8 cellular contexts compared by ENCODE assay signal in genomic region chr19:17860331-17860992, GRCh38. TPM values are rescaled to one million over a fixed set of nuclear protein-coding genes. Genes with fewer than 3 reads are reported as not detected.
DNase-seq lines count a peak whose midpoint lies in the region; ATAC-seq, FAIRE-seq and TF ChIP-seq lines count a peak whose summit lies in the region.

No MANE protein-coding gene starts in this region.

- peaks cover 17% of the 10 kb centered on the region for H3K4me1 ChIP-seq in adipocyte (ENCODE audit: control insufficient read depth, insufficient read depth, low read length)
- H3K4me1 ChIP-seq in left lung, result peaks cover 11 to 49% of the 10 kb centered on the region in 2 donors
- peaks cover 0 to 24% (median 16%) of the 10 kb centered on the region in 4 donors for H3K4me1 ChIP-seq in tibial nerve

- peaks cover 38% of the 10 kb centered on the region for H3K36me3 Mint-ChIP-seq in activated naive CD4-positive, alpha-beta T cell treated with anti-CD3 and anti-CD28 coated beads, Interleukin-2, amount 10 ng/mL, durations not matched to agents 7 days and 5 days

- TF ChIP-seq EP300 in tibial nerve (IDR thresholded peaks at IDR 0.05), result no peak

- CTCF ChIA-PET in activated naive CD4-positive, alpha-beta T cell treated with anti-CD3 and anti-CD28 coated beads, Interleukin-2, amount 10 ng/mL, durations not matched to agents 7 days and 5 days (lab: Charles Lee), result interaction anchor here (1.6 to 3.8 kb wide), 4 partner anchors 11 to 140 kb away, joined by 3 to 101 read pairs (median 14); partner anchors contain the start of genes CCDC124 and SLC5A5

- FAIRE-seq in HTR-8/SVneo (lab: Jason Lieb, UNC), result no peak

- H3K36me3 ChIP-seq in adipocyte (ENCODE audit: control insufficient read depth, insufficient read depth, low read length, severe bottlenecking) (peaks cover 42% of the 10 kb centered on the region), left lung (peaks cover 9 to 42% of the 10 kb centered on the region in 2 donors), tibial nerve (peaks cover 9 to 47% (median 24%) of the 10 kb centered on the region in 3 donors)

- intact Hi-C loops in left lung (cut with DNase I), result loop anchor here in 1 of 2 donors (10.0 kb wide), 2 partner anchors 64 to 134 kb away; no protein-coding TSS in a partner anchor

- H3K9me3 ChIP-seq in adipocyte (ENCODE audit: control insufficient read depth, low read length) (no peaks in the 10 kb centered on the region), left lung (no peaks in the 10 kb centered on the region), tibial nerve (no peaks in the 10 kb centered on the region)

- peaks cover 32% of the 10 kb centered on the region for H3K4me1 Mint-ChIP-seq in activated naive CD4-positive, alpha-beta T cell treated with anti-CD3 and anti-CD28 coated beads, Interleukin-2, amount 10 ng/mL, durations not matched to agents 7 days and 5 days

- H3K4me3 Mint-ChIP-seq in activated naive CD4-positive, alpha-beta T cell treated with anti-CD3 and anti-CD28 coated beads, Interleukin-2, amount 10 ng/mL, durations not matched to agents 7 days and 5 days, result peak overlapping the region; percentile 96

- H3K27me3 ChIP-seq in adipocyte (replicated peaks; ENCODE audit: control insufficient read depth, insufficient read depth, low read length), result no peaks in the 10 kb centered on the region
- no peaks in the 10 kb centered on the region for H3K27me3 ChIP-seq in left lung
- no peaks in the 10 kb centered on the region for H3K27me3 ChIP-seq in tibial nerve

- TF ChIP-seq CTCF in left lung (IDR thresholded peaks at IDR 0.05), result no peak
- TF ChIP-seq CTCF in tibial nerve (IDR thresholded peaks at IDR 0.05), result no peak

- 0 to 2% methylated on average over 22 of the region's 22 CpGs for WGBS in tibial nerve, 2 donors

- TF ChIP-seq POLR2A in tibial nerve (IDR thresholded peaks at IDR 0.05), result no peak

- H3K27me3 Mint-ChIP-seq in activated naive CD4-positive, alpha-beta T cell treated with anti-CD3 and anti-CD28 coated beads, Interleukin-2, amount 10 ng/mL, durations not matched to agents 7 days and 5 days, result peaks cover 4% of the 10 kb centered on the region

- H3K4me3 ChIP-seq in adipocyte (ENCODE audit: low read length), result peak overlapping the region; percentile 95
- peak overlapping the region; percentile 98 to 100 for H3K4me3 ChIP-seq in left lung
- peak overlapping the region; percentile 92 to 98 (median 96) for H3K4me3 ChIP-seq in tibial nerve

- peak overlapping the region; percentile 95 for H3K27ac Mint-ChIP-seq in activated naive CD4-positive, alpha-beta T cell treated with anti-CD3 and anti-CD28 coated beads, Interleukin-2, amount 10 ng/mL, durations not matched to agents 7 days and 5 days

- H3K9me3 Mint-ChIP-seq in activated naive CD4-positive, alpha-beta T cell treated with anti-CD3 and anti-CD28 coated beads, Interleukin-2, amount 10 ng/mL, durations not matched to agents 7 days and 5 days, result no peaks in the 10 kb centered on the region

- H3K27ac ChIP-seq in left lung (peak overlapping the region; percentile 71 to 86), tibial nerve (peak overlapping the region; percentile 85 to 96 (median 90))

- ATAC-seq in left lung, result no peak

- DNase-seq in activated naive CD4-positive, alpha-beta T cell treated with anti-CD3 and anti-CD28 coated beads, Interleukin-2, amount 10 ng/mL, durations not matched to agents 7 days and 5 days, result no peak
- no peak for DNase-seq in activated naive CD4-positive, alpha-beta T cell treated with Interleukin-2 at 50 U/mL for 16 hours
- DNase-seq in adipocyte (ENCODE audit: low read depth), result peak; percentile 44
- no peak for DNase-seq in left lung
- DNase-seq in tibial nerve (ENCODE audit: low spot score in 2 of 2), result no peak
- no peak for DNase-seq in Kasumi-1 (lab: John Stamatoyannopoulos, UW)
- no peak for DNase-seq in HTR-8/SVneo (ENCODE audit: insufficient read length, low spot score)
- no peak for DNase-seq in NCI-H748 (lab: John Stamatoyannopoulos, UW; ENCODE audit: unreplicated experiment)

- peak overlapping the region; percentile 99 for H3K9ac ChIP-seq in adipocyte (ENCODE audit: low read length)

RNA-seq across cellular contexts. Expression of gene RPL18A, which starts 0.8 kb away (rescaled TPM):
- total RNA-seq in left lung (1,000 to 10,000 TPM; 1,438 to 1,592 TPM), tibial nerve (1,000 to 10,000 TPM; 1,544 to 1,849 (median 1,738) TPM)

RNA-seq across cellular contexts. Expression of gene SLC5A5, which starts 11.3 kb away (rescaled TPM):
- total RNA-seq in left lung (under 1 TPM in 1 of 2 donors, not detected in 1; 0.55 TPM), tibial nerve (not detected)

RNA-seq across cellular contexts. Expression of gene JAK3, which starts 12.7 kb away (rescaled TPM):
- total RNA-seq in left lung (10 to 100 TPM in 1 of 2 donors, 1 to 10 TPM in 1; 7.9 to 35.9 TPM), tibial nerve (10 to 100 TPM in 2 of 4 donors, 1 to 10 TPM in 2; 1.9 to 18.0 (median 8.3) TPM)

RNA-seq across cellular contexts. Expression of gene INSL3, which starts 39.1 kb away (rescaled TPM):
- under 1 TPM in 1 of 2 donors, not detected in 1; 0.76 TPM for total RNA-seq in left lung
- total RNA-seq in tibial nerve, result not detected
